ENCODE assay signal across 8 cellular contexts in the genomic region with DNA sequence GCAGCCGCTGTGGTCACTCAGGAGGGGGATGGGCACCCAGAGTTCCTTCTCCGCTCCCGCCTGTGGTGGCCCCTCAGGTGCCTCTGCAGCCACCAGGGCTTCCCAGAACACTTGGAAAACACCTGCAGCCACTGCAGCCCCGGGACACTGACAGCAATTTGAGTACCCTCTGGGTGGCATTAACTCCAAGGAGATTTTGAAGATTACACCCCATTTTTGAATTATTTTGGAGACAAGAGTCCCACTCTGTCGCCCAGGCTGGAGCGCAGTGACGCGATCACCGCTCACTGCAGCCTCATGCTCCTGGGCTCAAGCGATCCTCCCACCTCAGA. TPM values are rescaled to one million over a fixed set of nuclear protein-coding genes. Genes with fewer than 3 reads are reported as not detected.
DNase-seq lines count a peak whose midpoint lies in the region; ATAC-seq, FAIRE-seq and TF ChIP-seq lines count a peak whose summit lies in the region.

No MANE protein-coding gene starts in this region.

- peaks cover 14% of the 10 kb centered on the region for H3K4me1 Mint-ChIP-seq in activated B cell treated with CpG ODN at 0.5 μM for 24 hours
- H3K4me1 Mint-ChIP-seq in activated naive CD4-positive, alpha-beta T cell treated with anti-CD3 and anti-CD28 coated beads, Interleukin-2, amount 10 ng/mL, durations not matched to agents 7 days and 5 days: peaks cover 12% of the 10 kb centered on the region

- H3K9me3 ChIP-seq in fibroblast of lung (ENCODE audit: control insufficient read depth, insufficient read depth, low read depth, low read length) (no peaks in the 10 kb centered on the region), pancreas (no peaks in the 10 kb centered on the region)

- H3K27ac Mint-ChIP-seq in activated B cell treated with CpG ODN at 0.5 μM for 24 hours: no peak overlapping the region
- no peak overlapping the region for H3K27ac Mint-ChIP-seq in activated naive CD4-positive, alpha-beta T cell treated with anti-CD3 and anti-CD28 coated beads, Interleukin-2, amount 10 ng/mL, durations not matched to agents 7 days and 5 days

- ATAC-seq in activated B cell treated with CpG ODN at 0.5 μM for 24 hours (ENCODE audit: low read depth) (no peak), pancreas (no peak)

- H3K36me3 Mint-ChIP-seq in activated B cell treated with CpG ODN at 0.5 μM for 24 hours (ENCODE audit: low read depth): no peaks in the 10 kb centered on the region
- H3K36me3 Mint-ChIP-seq in activated naive CD4-positive, alpha-beta T cell treated with anti-CD3 and anti-CD28 coated beads, Interleukin-2, amount 10 ng/mL, durations not matched to agents 7 days and 5 days: no peaks in the 10 kb centered on the region

- H3K27me3 Mint-ChIP-seq in activated B cell treated with CpG ODN at 0.5 μM for 24 hours: no peaks in the 10 kb centered on the region
- H3K27me3 Mint-ChIP-seq in activated naive CD4-positive, alpha-beta T cell treated with anti-CD3 and anti-CD28 coated beads, Interleukin-2, amount 10 ng/mL, durations not matched to agents 7 days and 5 days: peaks cover 9% of the 10 kb centered on the region

- H2AFZ ChIP-seq in ACC112 (ENCODE audit: low read length, unreplicated experiment) (peak overlapping the region; percentile 76), fibroblast of lung (ENCODE audit: low read length) (peak overlapping the region; percentile 90)

- DNase-seq in activated B cell treated with CpG ODN at 0.5 μM for 24 hours: no peak
- DNase-seq in fibroblast of lung (ENCODE audit: low read depth in 2 of 2): no peak
- no peak for DNase-seq in pancreas
- DNase-seq in NCI-H82 treated with DMSO at 0.1 percent for 48 hours (lab: John Stamatoyannopoulos, UW; ENCODE audit: unreplicated experiment): no peak
- no peak for DNase-seq in cerebellar nuclear complex (lab: John Stamatoyannopoulos, UW)
- DNase-seq in urothelium cell line (ENCODE audit: low spot score): no peak
- no peak for DNase-seq in activated naive CD4-positive, alpha-beta T cell treated with anti-CD3 and anti-CD28 coated beads, Interleukin-2, amount 10 ng/mL, durations not matched to agents 7 days and 5 days

- H3K4me1 ChIP-seq in ACC112 (ENCODE audit: control insufficient read depth, insufficient read depth, low read length, unreplicated experiment) (peaks cover 29% of the 10 kb centered on the region), fibroblast of lung (ENCODE audit: control insufficient read depth, extremely low read depth, insufficient read depth, low read length) (peaks cover 21% of the 10 kb centered on the region), pancreas (peaks cover 16 to 29% (median 19%) of the 10 kb centered on the region in 3 donors)

- FAIRE-seq in pancreas (lab: Jason Lieb, UNC) (no peak), urothelium cell line (lab: Jason Lieb, UNC) (no peak)

- peak overlapping the region; percentile 32 for H3K4me3 Mint-ChIP-seq in activated B cell treated with CpG ODN at 0.5 μM for 24 hours
- H3K4me3 Mint-ChIP-seq in activated naive CD4-positive, alpha-beta T cell treated with anti-CD3 and anti-CD28 coated beads, Interleukin-2, amount 10 ng/mL, durations not matched to agents 7 days and 5 days: no peak overlapping the region

- 94 to 96% methylated on average over 10 of the region's 10 CpGs for WGBS in pancreas, 2 donors

- H4K20me1 ChIP-seq in fibroblast of lung (ENCODE audit: control insufficient read depth, extremely low read depth, insufficient read depth, low read length): no peaks in the 10 kb centered on the region

- no peaks in the 10 kb centered on the region for H3K9me3 Mint-ChIP-seq in activated B cell treated with CpG ODN at 0.5 μM for 24 hours
- H3K9me3 Mint-ChIP-seq in activated naive CD4-positive, alpha-beta T cell treated with anti-CD3 and anti-CD28 coated beads, Interleukin-2, amount 10 ng/mL, durations not matched to agents 7 days and 5 days: no peaks in the 10 kb centered on the region

- intact Hi-C loops in activated B cell treated with CpG ODN at 0.5 μM for 24 hours (cut with micrococcal nuclease) (loop anchor here (5.0 kb wide), 1 partner anchor 67 kb away; no protein-coding TSS in a partner anchor), pancreas (cut with DNase I) (loop anchor here in 1 of 3 donors (10.0 kb wide), 1 partner anchor 70 kb away; no protein-coding TSS in a partner anchor)

- H3K36me3 ChIP-seq in ACC112 (ENCODE audit: insufficient read depth, low read length): no peaks in the 10 kb centered on the region
- no peaks in the 10 kb centered on the region for H3K36me3 ChIP-seq in fibroblast of lung (ENCODE audit: control insufficient read depth, insufficient read depth, low read length)
- no peaks in the 10 kb centered on the region for H3K36me3 ChIP-seq in pancreas

- H3K27me3 ChIP-seq in ACC112 (ENCODE audit: insufficient read depth, low read length): no peaks in the 10 kb centered on the region
- H3K27me3 ChIP-seq in fibroblast of lung (ENCODE audit: control insufficient read depth, insufficient read depth, low read length): no peaks in the 10 kb centered on the region
- no peaks in the 10 kb centered on the region for H3K27me3 ChIP-seq in pancreas

- peak overlapping the region; percentile 94 for H3K4me2 ChIP-seq in fibroblast of lung (ENCODE audit: extremely low read depth, insufficient read depth, low read length)

- H3K9ac ChIP-seq in fibroblast of lung (ENCODE audit: insufficient read depth, low read length): peak overlapping the region; percentile 66

- peak overlapping the region; percentile 61 for H3K4me3 ChIP-seq in ACC112 (ENCODE audit: low read depth, low read length)
- H3K4me3 ChIP-seq in fibroblast of lung (replicated peaks in 1 of 4; ENCODE audit: control extremely low read depth in 1 of 4, insufficient read depth in 1 of 4, low read depth in 3 of 4, low read length in 4 of 4): peak overlapping the region in 3 of 4 experiments; percentile 36 to 57 (median 41)
- H3K4me3 ChIP-seq in pancreas: no peak overlapping the region

- TF ChIP-seq CTCF in activated B cell treated with CpG ODN at 0.5 μM for 24 hours (IDR thresholded peaks at IDR 0.05) (no peak), fibroblast of lung (conservative IDR thresholded peaks at IDR 0.05 in 1 of 2, IDR thresholded peaks at IDR 0.05 in 1 of 2; ENCODE audit: low read depth in 1 of 2, low read length in 2 of 2) (no peak), pancreas (IDR thresholded peaks at IDR 0.05) (no peak)

- POLR2A ChIA-PET in activated B cell treated with CpG ODN at 0.5 μM for 24 hours (lab: Charles Lee): no interaction called here

- H3K79me2 ChIP-seq in ACC112 (ENCODE audit: control insufficient read depth, insufficient read depth, low read length, unreplicated experiment) (no peaks in the 10 kb centered on the region), fibroblast of lung (ENCODE audit: control insufficient read depth, insufficient read depth, low read length) (no peaks in the 10 kb centered on the region)

- H3K27ac ChIP-seq in ACC112 (ENCODE audit: low read depth, low read length): peak overlapping the region; percentile 96
- peak overlapping the region; percentile 95 for H3K27ac ChIP-seq in fibroblast of lung (ENCODE audit: insufficient read depth, low read length)
- peak overlapping the region; percentile 91 to 97 (median 94) for H3K27ac ChIP-seq in pancreas

- CTCF ChIA-PET in activated B cell treated with CpG ODN at 0.5 μM for 24 hours (lab: Charles Lee): no interaction called here
- CTCF ChIA-PET in activated naive CD4-positive, alpha-beta T cell treated with anti-CD3 and anti-CD28 coated beads, Interleukin-2, amount 10 ng/mL, durations not matched to agents 7 days and 5 days (lab: Charles Lee): no interaction called here

RNA-seq across cellular contexts. Expression of gene IL15RA, which starts 32.2 kb away (rescaled TPM):
- total RNA-seq in activated B cell treated with CpG ODN at 0.5 μM for 24 hours (19.1 and 19.8 TPM in 2 replicates), fibroblast of lung (9.2 and 13.7 TPM in 2 replicates), pancreas (10 to 100 TPM in 3 of 6 donors, 1 to 10 TPM in 3; 6.9 to 14.3 (median 11.0) TPM)
- polyA plus RNA-seq in fibroblast of lung (5.9 and 8.4 TPM in 2 replicates), pancreas (10 to 100 TPM in 1 of 2 donors, 1 to 10 TPM in 1; 10.0 to 12.2 TPM)
- 7.4 and 10.5 TPM in 2 replicates for polyA plus RNA-seq in fibroblast of lung (2012)
- polyA minus RNA-seq in fibroblast of lung (ENCODE audit: low replicate concordance): 8.6 and 12.3 TPM in 2 replicates

RNA-seq across cellular contexts. Expression of gene FBH1, which starts 55.1 kb away (rescaled TPM):
- 65.5 and 68.7 TPM in 2 replicates for total RNA-seq in activated B cell treated with CpG ODN at 0.5 μM for 24 hours
- total RNA-seq in fibroblast of lung: 95.0 and 97.8 TPM in 2 replicates
- 53.6 and 59.4 TPM in 2 replicates for polyA plus RNA-seq in fibroblast of lung
- 42.4 and 43.4 TPM in 2 replicates for polyA plus RNA-seq in fibroblast of lung (2012)
- 174 and 189 TPM in 2 replicates for polyA minus RNA-seq in fibroblast of lung (ENCODE audit: low replicate concordance)
- total RNA-seq in pancreas: 10 to 100 TPM; 29.5 to 51.7 (median 35.2) TPM
- polyA plus RNA-seq in pancreas: 10 to 100 TPM; 50.3 to 51.2 TPM

RNA-seq across cellular contexts. Expression of gene ANKRD16, which starts 55.5 kb away (rescaled TPM):
- total RNA-seq in activated B cell treated with CpG ODN at 0.5 μM for 24 hours (9.2 and 11.1 TPM in 2 replicates), fibroblast of lung (7.2 and 9.9 TPM in 2 replicates), pancreas (1 to 10 TPM; 3.0 to 5.5 (median 4.1) TPM)
- polyA plus RNA-seq in fibroblast of lung (4.0 and 4.9 TPM in 2 replicates), pancreas (1 to 10 TPM; 5.0 to 5.1 TPM)
- polyA plus RNA-seq in fibroblast of lung (2012): 4.5 and 5.0 TPM in 2 replicates
- 14.0 and 34.5 TPM in 2 replicates for polyA minus RNA-seq in fibroblast of lung (ENCODE audit: low replicate concordance)

Comparison
In these comparisons a context has a peak if more than half of its experiments do, and no peak if none do; other contexts are left out.
1. H3K4me3 ChIP-seq: peak in ACC112 (single experiment) and fibroblast of lung (3 of 4); none in pancreas (0 of 4).
2. Peak in every context shown above with its lines, with median percentiles within 50 percentile points of each other: H3K27ac ChIP-seq.